ENCODE assay signal across 1 cellular context in the genomic region with DNA sequence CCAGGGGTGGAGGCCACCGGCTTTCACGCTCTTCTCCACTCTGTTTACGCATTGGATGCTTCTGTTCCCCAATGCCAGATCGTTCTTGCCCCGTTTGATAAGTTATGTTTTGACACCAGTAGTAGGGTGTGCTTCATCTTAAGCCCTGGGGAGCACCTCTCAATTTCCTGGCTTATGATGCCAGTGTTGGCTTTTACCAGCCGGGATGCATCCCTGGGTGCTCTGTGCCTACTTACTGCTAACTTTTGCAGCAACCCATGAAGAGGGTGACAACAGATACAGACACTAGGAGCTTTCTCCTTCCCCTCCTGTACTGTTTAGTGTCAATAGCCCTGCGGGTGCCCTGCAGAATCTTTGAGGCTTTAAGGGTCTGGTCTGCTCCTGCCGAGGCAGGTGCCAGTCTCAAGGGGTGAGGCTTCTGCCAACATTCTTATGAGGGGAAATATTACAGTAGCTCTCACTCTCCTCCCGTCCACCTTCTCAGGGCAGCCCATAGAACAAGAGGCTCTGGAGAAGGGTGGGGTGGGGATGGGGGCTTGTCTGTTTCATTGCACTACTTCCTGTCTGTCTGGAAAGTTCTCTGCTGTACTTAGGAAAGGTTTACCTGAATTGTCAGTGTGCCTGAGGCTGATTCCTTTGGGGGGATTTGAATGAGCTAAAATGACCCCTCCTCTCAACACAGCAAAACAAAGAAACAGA.
TF ChIP-seq lines count a peak whose summit lies in the region.

No MANE protein-coding gene starts in this region.

TF ChIP-seq in WTC11, 78 proteins besides CTCF, POLR2A, EP300 and RAD21 (continued from another document):
- TF ChIP-seq, protein P1, sequence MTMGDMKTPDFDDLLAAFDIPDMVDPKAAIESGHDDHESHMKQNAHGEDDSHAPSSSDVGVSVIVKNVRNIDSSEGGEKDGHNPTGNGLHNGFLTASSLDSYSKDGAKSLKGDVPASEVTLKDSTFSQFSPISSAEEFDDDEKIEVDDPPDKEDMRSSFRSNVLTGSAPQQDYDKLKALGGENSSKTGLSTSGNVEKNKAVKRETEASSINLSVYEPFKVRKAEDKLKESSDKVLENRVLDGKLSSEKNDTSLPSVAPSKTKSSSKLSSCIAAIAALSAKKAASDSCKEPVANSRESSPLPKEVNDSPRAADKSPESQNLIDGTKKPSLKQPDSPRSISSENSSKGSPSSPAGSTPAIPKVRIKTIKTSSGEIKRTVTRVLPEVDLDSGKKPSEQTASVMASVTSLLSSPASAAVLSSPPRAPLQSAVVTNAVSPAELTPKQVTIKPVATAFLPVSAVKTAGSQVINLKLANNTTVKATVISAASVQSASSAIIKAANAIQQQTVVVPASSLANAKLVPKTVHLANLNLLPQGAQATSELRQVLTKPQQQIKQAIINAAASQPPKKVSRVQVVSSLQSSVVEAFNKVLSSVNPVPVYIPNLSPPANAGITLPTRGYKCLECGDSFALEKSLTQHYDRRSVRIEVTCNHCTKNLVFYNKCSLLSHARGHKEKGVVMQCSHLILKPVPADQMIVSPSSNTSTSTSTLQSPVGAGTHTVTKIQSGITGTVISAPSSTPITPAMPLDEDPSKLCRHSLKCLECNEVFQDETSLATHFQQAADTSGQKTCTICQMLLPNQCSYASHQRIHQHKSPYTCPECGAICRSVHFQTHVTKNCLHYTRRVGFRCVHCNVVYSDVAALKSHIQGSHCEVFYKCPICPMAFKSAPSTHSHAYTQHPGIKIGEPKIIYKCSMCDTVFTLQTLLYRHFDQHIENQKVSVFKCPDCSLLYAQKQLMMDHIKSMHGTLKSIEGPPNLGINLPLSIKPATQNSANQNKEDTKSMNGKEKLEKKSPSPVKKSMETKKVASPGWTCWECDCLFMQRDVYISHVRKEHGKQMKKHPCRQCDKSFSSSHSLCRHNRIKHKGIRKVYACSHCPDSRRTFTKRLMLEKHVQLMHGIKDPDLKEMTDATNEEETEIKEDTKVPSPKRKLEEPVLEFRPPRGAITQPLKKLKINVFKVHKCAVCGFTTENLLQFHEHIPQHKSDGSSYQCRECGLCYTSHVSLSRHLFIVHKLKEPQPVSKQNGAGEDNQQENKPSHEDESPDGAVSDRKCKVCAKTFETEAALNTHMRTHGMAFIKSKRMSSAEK (CRISPR knock-in tag; IDR thresholded peaks at IDR 0.05; ENCODE audit: borderline replicate concordance) = no peak
